In genomic region chr2:20578895-20579825, GRCh38 we compare ENCODE assay signal across 1 cellular context.
TF ChIP-seq lines count a peak whose summit lies in the region.

No MANE protein-coding gene starts in this region.

TF ChIP-seq in K562, 482 proteins besides CTCF, POLR2A, EP300 and RAD21 (continued from another document):
- TF ChIP-seq CEBPB (tag; IDR thresholded peaks at IDR 0.05), result no peak
- TF ChIP-seq NCOA4 (IDR thresholded peaks at IDR 0.05; ENCODE audit: partially characterized antibody), result no peak
- TF ChIP-seq HEY1 (CRISPR knock-in tag; IDR thresholded peaks at IDR 0.05; ENCODE audit: borderline replicate concordance), result no peak
- no peak for TF ChIP-seq SREBF1 (IDR thresholded peaks at IDR 0.05; ENCODE audit: borderline replicate concordance, low read depth, low read length)
- no peak for TF ChIP-seq ZNF174 (CRISPR knock-in tag; IDR thresholded peaks at IDR 0.05)
- TF ChIP-seq, protein P1, sequence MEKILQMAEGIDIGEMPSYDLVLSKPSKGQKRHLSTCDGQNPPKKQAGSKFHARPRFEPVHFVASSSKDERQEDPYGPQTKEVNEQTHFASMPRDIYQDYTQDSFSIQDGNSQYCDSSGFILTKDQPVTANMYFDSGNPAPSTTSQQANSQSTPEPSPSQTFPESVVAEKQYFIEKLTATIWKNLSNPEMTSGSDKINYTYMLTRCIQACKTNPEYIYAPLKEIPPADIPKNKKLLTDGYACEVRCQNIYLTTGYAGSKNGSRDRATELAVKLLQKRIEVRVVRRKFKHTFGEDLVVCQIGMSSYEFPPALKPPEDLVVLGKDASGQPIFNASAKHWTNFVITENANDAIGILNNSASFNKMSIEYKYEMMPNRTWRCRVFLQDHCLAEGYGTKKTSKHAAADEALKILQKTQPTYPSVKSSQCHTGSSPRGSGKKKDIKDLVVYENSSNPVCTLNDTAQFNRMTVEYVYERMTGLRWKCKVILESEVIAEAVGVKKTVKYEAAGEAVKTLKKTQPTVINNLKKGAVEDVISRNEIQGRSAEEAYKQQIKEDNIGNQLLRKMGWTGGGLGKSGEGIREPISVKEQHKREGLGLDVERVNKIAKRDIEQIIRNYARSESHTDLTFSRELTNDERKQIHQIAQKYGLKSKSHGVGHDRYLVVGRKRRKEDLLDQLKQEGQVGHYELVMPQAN (IDR thresholded peaks at IDR 0.05; ENCODE audit: borderline replicate concordance), result no peak
- TF ChIP-seq MCM5 (IDR thresholded peaks at IDR 0.05; ENCODE audit: low read depth), result no peak
- TF ChIP-seq EZH2 (IDR thresholded peaks at IDR 0.05; ENCODE audit: borderline replicate concordance, low read depth, low read length), result no peak
- TF ChIP-seq ZNF717 (CRISPR knock-in tag; IDR thresholded peaks at IDR 0.05), result no peak
- TF ChIP-seq MECOM (CRISPR knock-in tag; IDR thresholded peaks at IDR 0.05), result peak; percentile 70
- TF ChIP-seq RBBP5 (IDR thresholded peaks at IDR 0.05; ENCODE audit: borderline replicate concordance, insufficient read depth, low read length, poor library complexity, severe bottlenecking), result peak; percentile 30
